ENCODE assay signal across 28 cellular contexts in the genomic region with DNA sequence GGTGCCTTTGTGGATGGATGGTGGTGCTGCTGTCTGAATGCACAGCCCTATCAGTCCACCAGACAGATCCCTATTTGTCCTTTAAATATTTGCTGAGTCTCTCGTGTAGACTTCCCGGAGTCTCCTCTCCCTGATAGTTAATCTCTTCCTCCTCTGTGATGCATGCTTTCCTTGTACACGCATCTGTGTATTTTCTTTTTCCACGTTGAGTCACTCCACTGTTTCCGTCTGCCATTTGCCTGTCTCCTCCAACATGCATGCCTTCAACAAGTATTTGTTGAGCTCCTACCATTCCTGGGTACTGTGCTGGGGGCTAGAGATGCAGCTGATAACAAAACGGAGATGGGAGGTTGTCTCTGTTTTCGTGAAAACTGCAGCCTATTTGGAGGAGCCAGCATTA.
"Had no signal": no experiment of that assay in that cellular context is flagged by ENCODE, and none has a peak within 500 bp of the region (broad histone marks: within the 10 kb centered on the region; RNA-seq: fewer than 3 reads in every experiment).

No MANE protein-coding gene starts in this region.

- H3K4me2 ChIP-seq: hepatocyte, neural progenitor cell had no signal

- H3K27ac ChIP-seq: epithelial cell of prostate, gastrocnemius medialis, heart left ventricle, hepatocyte, left lung, lower lobe of right lung, neural progenitor cell, prostate gland, right atrium auricular region, testis, tibial artery had no signal

- H3K27me3 ChIP-seq: gastrocnemius medialis, heart left ventricle, hepatocyte, left lung, neural progenitor cell, right atrium auricular region, testis, tibial artery had no signal

- H3K27me3 Mint-ChIP-seq: stimulated activated memory B cell treated with anti-CD40 and anti-IgM and Interleukin-4, amounts not matched to agents 10 μg/mL and 1 μg/mL and 100 μg/mL, for 72 hours had no signal

- H3K36me3 ChIP-seq: gastrocnemius medialis, heart left ventricle, left lung, lower lobe of right lung, neural progenitor cell, prostate gland, right atrium auricular region, tibial artery had no signal

- H2AFZ ChIP-seq: hepatocyte, neural progenitor cell had no signal

- H3K27ac Mint-ChIP-seq: effector memory CD8-positive, alpha-beta T cell; mesothelial cell of epicardium; natural killer cell treated with Interleukin-12 subunit alpha and Interleukin-12 subunit beta and Interleukin-15 and Interleukin-18, amount 100 ng/mL, for 72 hours; neural progenitor cell; stimulated activated memory B cell treated with anti-CD40 and anti-IgM and Interleukin-4, amounts not matched to agents 10 μg/mL and 1 μg/mL and 100 μg/mL, for 72 hours; type B pancreatic cell had no signal

- DNase-seq: cerebellar nuclear complex; cortex of kidney; effector memory CD8-positive, alpha-beta T cell; foreskin fibroblast; gastrocnemius medialis; heart left ventricle; left cardiac atrium; left lung; lower lobe of right lung; mucosa of descending colon; naive B cell; nucleus accumbens; stimulated activated CD4-positive, alpha-beta T cell treated with anti-CD3 and anti-CD28 coated beads, Interleukin-4, amount 100 ng/mL, for 4 hours; stimulated activated naive CD8-positive, alpha-beta T cell treated with anti-CD3 and anti-CD28 coated beads, Interleukin-15, Interleukin-2, amounts not matched to agents 100 U/mL and 50 U/mL, for 24 hours; substantia nigra; testis; tibial artery had no signal

- H3K9ac ChIP-seq: neural progenitor cell had no signal

- ATAC-seq: effector memory CD8-positive, alpha-beta T cell; esophagus mucosa; gastrocnemius medialis; heart left ventricle; left cardiac atrium; left lung; lower lobe of right lung; natural killer cell treated with Interleukin-12 subunit alpha and Interleukin-12 subunit beta and Interleukin-15 and Interleukin-18, amount 100 ng/mL, for 72 hours; sciatic nerve; stimulated activated naive CD8-positive, alpha-beta T cell treated with anti-CD3 and anti-CD28 coated beads, Interleukin-15, Interleukin-2, amounts not matched to agents 100 U/mL and 50 U/mL, for 24 hours had no signal

- H3K9me3 ChIP-seq: gastrocnemius medialis, left lung, lower lobe of right lung, mucosa of descending colon, prostate gland, right atrium auricular region, testis, tibial artery had no signal

- H3K36me3 Mint-ChIP-seq: mesothelial cell of epicardium; natural killer cell treated with Interleukin-12 subunit alpha and Interleukin-12 subunit beta and Interleukin-15 and Interleukin-18, amount 100 ng/mL, for 72 hours; neural progenitor cell; stimulated activated memory B cell treated with anti-CD40 and anti-IgM and Interleukin-4, amounts not matched to agents 10 μg/mL and 1 μg/mL and 100 μg/mL, for 72 hours; type B pancreatic cell had no signal

- H3K4me3 ChIP-seq: gastrocnemius medialis, heart left ventricle, hepatocyte, left lung, lower lobe of right lung, mucosa of descending colon, neural progenitor cell, prostate gland, right atrium auricular region, testis, tibial artery had no signal

- H3K4me1 Mint-ChIP-seq: stimulated activated memory B cell treated with anti-CD40 and anti-IgM and Interleukin-4, amounts not matched to agents 10 μg/mL and 1 μg/mL and 100 μg/mL, for 72 hours had no signal

- H3K4me1 ChIP-seq: gastrocnemius medialis, left lung, lower lobe of right lung, neural progenitor cell, prostate gland, testis had no signal

- H3K4me3 Mint-ChIP-seq: effector memory CD8-positive, alpha-beta T cell; mesothelial cell of epicardium; naive B cell; natural killer cell treated with Interleukin-12 subunit alpha and Interleukin-12 subunit beta and Interleukin-15 and Interleukin-18, amount 100 ng/mL, for 72 hours; neural progenitor cell; stimulated activated memory B cell treated with anti-CD40 and anti-IgM and Interleukin-4, amounts not matched to agents 10 μg/mL and 1 μg/mL and 100 μg/mL, for 72 hours; type B pancreatic cell had no signal

- H3K9me3 Mint-ChIP-seq: effector memory CD8-positive, alpha-beta T cell; mesothelial cell of epicardium; natural killer cell treated with Interleukin-12 subunit alpha and Interleukin-12 subunit beta and Interleukin-15 and Interleukin-18, amount 100 ng/mL, for 72 hours; neural progenitor cell; stimulated activated memory B cell treated with anti-CD40 and anti-IgM and Interleukin-4, amounts not matched to agents 10 μg/mL and 1 μg/mL and 100 μg/mL, for 72 hours; type B pancreatic cell had no signal
